Comparison of ENCODE assay signal across 8 cellular contexts in genomic region chr16:67936876-67937605, GRCh38. TPM values are rescaled to one million over a fixed set of nuclear protein-coding genes. Genes with fewer than 3 reads are reported as not detected.
DNase-seq lines count a peak whose midpoint lies in the region; ATAC-seq and TF ChIP-seq lines count a peak whose summit lies in the region.

No MANE protein-coding gene starts in this region.

- peaks cover 4% of the 10 kb centered on the region for H3K4me1 ChIP-seq in right cardiac atrium (ENCODE audit: control insufficient read depth, insufficient read depth, low read length)

- TF ChIP-seq CTCF in GM10266 (IDR thresholded peaks at IDR 0.05; ENCODE audit: control insufficient read depth, insufficient read depth, low read depth, missing control alignments) = no peak

- intact Hi-C loops in right cardiac atrium (cut with DNase I) = no loop called here

- H3K27ac ChIP-seq in right cardiac atrium (ENCODE audit: low read length) = peak overlapping the region; percentile 37
- peak overlapping the region in 20 of 21 experiments; percentile 88 to 99 (median 95) for H3K27ac ChIP-seq in skin epidermis

- DNase-seq in GM10266 (ENCODE audit: extremely low spot score) (peak; percentile 91), MV-4-11 (lab: John Stamatoyannopoulos, UW) (peak; percentile 97), right cardiac atrium (peak in 1 of 3 donors; percentile 28), NCI-H187 (lab: John Stamatoyannopoulos, UW) (no peak), foreskin melanocyte (no peak)
- peak; percentile 68 for DNase-seq in activated effector memory CD4-positive, alpha-beta T cell treated with Interleukin-2 at 50 U/mL for 16 hours

- 45% methylated on average over 6 of the region's 6 CpGs for WGBS in right cardiac atrium

- H3K9me3 ChIP-seq in right cardiac atrium (ENCODE audit: control insufficient read depth, low read length) = no peaks in the 10 kb centered on the region

- peak; percentile 48 for ATAC-seq in GM21529 (IDR thresholded peaks at IDR 0.05; ENCODE audit: unreplicated experiment)
- ATAC-seq in right cardiac atrium = peak in 1 of 2 donors; percentile 0

- H3K4me3 ChIP-seq in right cardiac atrium (ENCODE audit: low read length) = peak overlapping the region; percentile 43
- H3K4me3 ChIP-seq in skin epidermis = peak overlapping the region; percentile 66 to 95 (median 67)

- no peaks in the 10 kb centered on the region for H3K27me3 ChIP-seq in right cardiac atrium (ENCODE audit: control insufficient read depth, insufficient read depth)

RNA-seq across cellular contexts. Expression of gene PSMB10, which starts 0.4 kb away (rescaled TPM):
- total RNA-seq in right cardiac atrium = 10 to 100 TPM; 49.1 to 64.0 (median 58.5) TPM
- polyA plus RNA-seq in right cardiac atrium = 92.8 TPM

RNA-seq across cellular contexts. Expression of gene CTRL, which starts 5.4 kb away (rescaled TPM):
- under 1 TPM in 3 of 4 donors, not detected in 1; 0.37 to 0.94 (median 0.42) TPM for total RNA-seq in right cardiac atrium
- 0.66 TPM for polyA plus RNA-seq in right cardiac atrium

RNA-seq across cellular contexts. Expression of gene LCAT, which starts 6.9 kb away (rescaled TPM):
- total RNA-seq in right cardiac atrium = 10 to 100 TPM; 15.0 to 27.0 (median 16.1) TPM
- 17.4 TPM for polyA plus RNA-seq in right cardiac atrium

RNA-seq across cellular contexts. Expression of gene SLC12A4, which starts 31.4 kb away (rescaled TPM):
- 100 to 1,000 TPM in 1 of 4 donors, 10 to 100 TPM in 3; 64.6 to 114 (median 66.8) TPM for total RNA-seq in right cardiac atrium
- 49.3 TPM for polyA plus RNA-seq in right cardiac atrium

RNA-seq across cellular contexts. Expression of gene DPEP3, which starts 43.3 kb away (rescaled TPM):
- total RNA-seq in right cardiac atrium = not detected
- polyA plus RNA-seq in right cardiac atrium = not detected

Comparison
In these comparisons a context has a peak if more than half of its experiments do, and no peak if none do; other contexts are left out.
1. DNase-seq: peak in GM10266 (single experiment), MV-4-11 (single experiment) and activated effector memory CD4-positive, alpha-beta T cell treated with Interleukin-2 at 50 U/mL for 16 hours (single experiment); none in NCI-H187 (0 of 2) and foreskin melanocyte (single experiment).